Comparison of ENCODE assay signal across 23 cellular contexts in the genomic region with DNA sequence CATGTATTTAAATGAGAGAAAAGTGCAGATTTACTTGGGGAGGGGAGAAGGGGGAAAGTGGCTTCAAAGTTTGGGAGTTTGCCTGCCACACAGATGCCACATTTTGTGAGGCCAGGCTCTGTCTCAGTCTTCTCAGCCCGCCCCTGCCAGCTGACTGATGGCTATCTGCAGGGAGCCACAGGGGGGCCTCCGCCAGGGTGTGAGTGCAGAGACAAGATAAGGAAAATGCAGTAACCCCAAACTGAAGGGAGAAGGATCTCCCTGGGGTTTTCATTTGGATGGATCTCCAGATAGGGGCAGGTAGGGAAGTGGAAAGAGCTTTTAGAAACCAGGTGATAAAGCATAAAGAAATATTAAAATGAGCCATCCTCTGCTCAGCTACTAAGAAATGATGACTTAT.
DNase-seq lines count a peak whose midpoint lies in the region; ATAC-seq and TF ChIP-seq lines count a peak whose summit lies in the region.
"Had no signal": no experiment of that assay in that cellular context is flagged by ENCODE, and none has a peak within 500 bp of the region (broad histone marks: within the 10 kb centered on the region; RNA-seq: fewer than 3 reads in every experiment).

No MANE protein-coding gene starts in this region.

- no peaks in the 10 kb centered on the region for H3K9me3 ChIP-seq in thyroid gland
- no peaks in the 10 kb centered on the region for H3K9me3 ChIP-seq in aorta (ENCODE audit: control insufficient read depth, low read length)
- H3K9me3 ChIP-seq: sigmoid colon had no signal

- no peak for ATAC-seq in natural killer cell treated with Interleukin-12 subunit alpha and Interleukin-12 subunit beta and Interleukin-15 and Interleukin-18, amount 100 ng/mL, for 72 hours
- ATAC-seq in natural killer cell = no peak
- no peak for ATAC-seq in aorta (ENCODE audit: low FRiP score)
- ATAC-seq in Right ventricle myocardium inferior = no peak
- ATAC-seq: naive thymus-derived CD8-positive, alpha-beta T cell had no signal

- no peaks in the 10 kb centered on the region for H3K9me3 Mint-ChIP-seq in natural killer cell treated with Interleukin-12 subunit alpha and Interleukin-12 subunit beta and Interleukin-15 and Interleukin-18, amount 100 ng/mL, for 72 hours
- no peaks in the 10 kb centered on the region for H3K9me3 Mint-ChIP-seq in natural killer cell
- H3K9me3 Mint-ChIP-seq in glutamatergic neuron (ENCODE audit: unreplicated experiment) = peaks cover 1% of the 10 kb centered on the region

- TF ChIP-seq POLR2A in thyroid gland (IDR thresholded peaks at IDR 0.05) = no peak

- peaks cover 0 to 3% of the 10 kb centered on the region in 2 donors for H3K4me1 Mint-ChIP-seq in natural killer cell treated with Interleukin-12 subunit alpha and Interleukin-12 subunit beta and Interleukin-15 and Interleukin-18, amount 100 ng/mL, for 72 hours (ENCODE audit: low read depth in 2 of 2)
- H3K4me1 Mint-ChIP-seq in natural killer cell (peaks cover 0 to 5% of the 10 kb centered on the region in 2 donors), glutamatergic neuron (ENCODE audit: low read depth, unreplicated experiment) (peaks cover 20% of the 10 kb centered on the region)

- H3K4me3 Mint-ChIP-seq in natural killer cell treated with Interleukin-12 subunit alpha and Interleukin-12 subunit beta and Interleukin-15 and Interleukin-18, amount 100 ng/mL, for 72 hours = peak overlapping the region; percentile 5
- H3K4me3 Mint-ChIP-seq in natural killer cell = no peak overlapping the region
- no peak overlapping the region for H3K4me3 Mint-ChIP-seq in glutamatergic neuron (ENCODE audit: unreplicated experiment)
- H3K4me3 Mint-ChIP-seq: naive thymus-derived CD8-positive, alpha-beta T cell had no signal

- H3K36me3 ChIP-seq in thyroid gland (peaks cover 4 to 6% of the 10 kb centered on the region in 2 donors), aorta (ENCODE audit: control insufficient read depth in 1 of 2, insufficient read depth in 2 of 2, low read length in 1 of 2) (no peaks in the 10 kb centered on the region)
- H3K36me3 ChIP-seq: sigmoid colon, WERI-Rb-1 had no signal

- H3K27me3 ChIP-seq in thyroid gland (no peaks in the 10 kb centered on the region), aorta (ENCODE audit: control insufficient read depth in 1 of 2, insufficient read depth in 2 of 2, low read length in 1 of 2) (no peaks in the 10 kb centered on the region)
- H3K27me3 ChIP-seq: dorsolateral prefrontal cortex, sigmoid colon had no signal

- DNase-seq in natural killer cell treated with Interleukin-12 subunit alpha and Interleukin-12 subunit beta and Interleukin-15 and Interleukin-18, amount 100 ng/mL, for 72 hours (ENCODE audit: low spot score) = no peak
- DNase-seq in natural killer cell (no peak), OCI-M1 (lab: John Stamatoyannopoulos, UW) (peak; percentile 91), glutamatergic neuron (peak; percentile 54), thyroid gland (no peak), aorta (no peak), GM10266 (ENCODE audit: extremely low spot score) (no peak), Right ventricle myocardium inferior (ENCODE audit: missing footprints) (no peak)
- DNase-seq: activated CD4-positive, alpha-beta T cell treated with anti-CD3 and anti-CD28 coated beads, Interleukin-2, amount 50 U/mL, for 48 hours; activated gamma-delta T cell; amniotic stem cell; central memory CD4-positive, alpha-beta T cell; foreskin melanocyte; GDM1; left cardiac atrium; naive thymus-derived CD8-positive, alpha-beta T cell; NCI-H1092; NCI-H2029 treated with DMSO at 0.1 percent for 48 hours; NCI-H526; sigmoid colon; WERI-Rb-1 had no signal

- H3K4me3 ChIP-seq in thyroid gland (replicated peaks in 1 of 3) = no peak overlapping the region
- H3K4me3 ChIP-seq in aorta (ENCODE audit: low read length in 2 of 2) = no peak overlapping the region
- H3K4me3 ChIP-seq: dorsolateral prefrontal cortex, sigmoid colon had no signal

- intact Hi-C loops in natural killer cell (cut with micrococcal nuclease) = no loop called here
- intact Hi-C loops in thyroid gland (cut with DNase I) = no loop called here
- intact Hi-C loops in aorta (cut with DNase I) = no loop called here
- intact Hi-C loops in Right ventricle myocardium inferior (cut with DNase I) = loop anchor here (10.0 kb wide), 1 partner anchor 48 kb away; no protein-coding TSS in a partner anchor

- 92 to 97% methylated on average over 2 of the region's 2 CpGs for WGBS in thyroid gland, 2 donors
- 83 to 89% methylated on average over 2 of the region's 2 CpGs for WGBS in aorta, 2 donors

- no peaks in the 10 kb centered on the region for H3K4me1 ChIP-seq in thyroid gland
- H3K4me1 ChIP-seq in aorta (ENCODE audit: control insufficient read depth in 1 of 2, insufficient read depth in 2 of 2, low read length in 2 of 2) = no peaks in the 10 kb centered on the region
- H3K4me1 ChIP-seq: parathyroid adenoma, sigmoid colon had no signal

- TF ChIP-seq CTCF in natural killer cell (IDR thresholded peaks at IDR 0.05) (no peak), glutamatergic neuron (IDR thresholded peaks at IDR 0.05; ENCODE audit: partially characterized antibody, unreplicated experiment) (no peak), thyroid gland (IDR thresholded peaks at IDR 0.05) (no peak), GM10266 (IDR thresholded peaks at IDR 0.05; ENCODE audit: control insufficient read depth, insufficient read depth, low read depth, missing control alignments) (no peak)

- H3K27ac ChIP-seq in thyroid gland (no peak overlapping the region), aorta (ENCODE audit: low read depth in 1 of 2, low read length in 2 of 2) (no peak overlapping the region)
- H3K27ac ChIP-seq: parathyroid adenoma, sigmoid colon, WERI-Rb-1 had no signal

- H3K27ac Mint-ChIP-seq in natural killer cell treated with Interleukin-12 subunit alpha and Interleukin-12 subunit beta and Interleukin-15 and Interleukin-18, amount 100 ng/mL, for 72 hours = peak overlapping the region in 1 of 2 donors; percentile 34
- no peak overlapping the region for H3K27ac Mint-ChIP-seq in natural killer cell
- H3K27ac Mint-ChIP-seq in glutamatergic neuron (ENCODE audit: unreplicated experiment) = peak overlapping the region; percentile 40
- H3K27ac Mint-ChIP-seq: naive thymus-derived CD8-positive, alpha-beta T cell had no signal

- H3K36me3 Mint-ChIP-seq in natural killer cell treated with Interleukin-12 subunit alpha and Interleukin-12 subunit beta and Interleukin-15 and Interleukin-18, amount 100 ng/mL, for 72 hours = no peaks in the 10 kb centered on the region
- H3K36me3 Mint-ChIP-seq in natural killer cell (no peaks in the 10 kb centered on the region), glutamatergic neuron (ENCODE audit: unreplicated experiment) (peaks cover 10% of the 10 kb centered on the region)
- H3K36me3 Mint-ChIP-seq: naive thymus-derived CD8-positive, alpha-beta T cell had no signal

- H3K27me3 Mint-ChIP-seq in natural killer cell treated with Interleukin-12 subunit alpha and Interleukin-12 subunit beta and Interleukin-15 and Interleukin-18, amount 100 ng/mL, for 72 hours = peaks cover 2% of the 10 kb centered on the region in 2 donors
- H3K27me3 Mint-ChIP-seq in natural killer cell (ENCODE audit: low read depth in 2 of 2) (peaks cover 0 to 1% of the 10 kb centered on the region in 2 donors), glutamatergic neuron (ENCODE audit: unreplicated experiment) (peaks cover 5% of the 10 kb centered on the region)

Comparison
In these comparisons a context has a peak if more than half of its experiments do, and no peak if none do; other contexts are left out.
1. DNase-seq: peak in OCI-M1 (single experiment) and glutamatergic neuron (single experiment); none in natural killer cell treated with Interleukin-12 subunit alpha and Interleukin-12 subunit beta and Interleukin-15 and Interleukin-18, amount 100 ng/mL, for 72 hours (single experiment), natural killer cell (single experiment), thyroid gland (0 of 2), aorta (0 of 2), GM10266 (single experiment) and Right ventricle myocardium inferior (single experiment).